32 cellular contexts compared by ENCODE assay signal in genomic region chr21:33962290-33962689, GRCh38.
"Had no signal": no experiment of that assay in that cellular context is flagged by ENCODE, and none has a peak within 500 bp of the region (broad histone marks: within the 10 kb centered on the region; RNA-seq: fewer than 3 reads in every experiment).

No MANE protein-coding gene starts in this region.

- H3K27ac Mint-ChIP-seq: activated B cell treated with CpG ODN at 0.5 μM for 24 hours; activated CD8-positive, alpha-beta T cell treated with anti-CD3 and anti-CD28 coated beads, Interleukin-2, amount 10 ng/mL, durations not matched to agents 7 days and 5 days; activated naive CD8-positive, alpha-beta T cell; activated T-helper 17 cell treated with anti-CD3 and anti-CD28 coated beads, Interleukin-2, amount 50 U/mL, for 72 hours; T-helper 17 cell; T-helper 2 cell treated with Interferon-gamma antibody and Interleukin-4, amounts not matched to agents 5 μg/mL and 100 μg/mL, for 36 hours had no signal

- ATAC-seq: activated CD4-positive, CD25-positive, alpha-beta regulatory T cell treated with anti-CD3 and anti-CD28 coated beads, Interleukin-2, amount 50 U/mL, for 24 hours; activated CD8-positive, alpha-beta T cell treated with anti-CD3 and anti-CD28 coated beads, Interleukin-2, amount 10 ng/mL, durations not matched to agents 7 days and 5 days; activated T-cell treated with anti-CD3 and anti-CD28 coated beads, Interleukin-2, amount 50 U/mL, for 4 hours; activated T-helper 17 cell treated with anti-CD3 and anti-CD28 coated beads, Interleukin-2, amount 50 U/mL, for 72 hours; foreskin keratinocyte; gastrocnemius medialis; heart left ventricle; T-helper 17 cell had no signal

- H3K27me3 Mint-ChIP-seq: activated B cell treated with CpG ODN at 0.5 μM for 24 hours; activated naive CD8-positive, alpha-beta T cell; activated T-helper 17 cell treated with anti-CD3 and anti-CD28 coated beads, Interleukin-2, amount 50 U/mL, for 72 hours; central memory CD8-positive, alpha-beta T cell; T-helper 17 cell had no signal

- H3K4me1 ChIP-seq: esophagus muscularis mucosa, foreskin keratinocyte, gastrocnemius medialis had no signal

- H3K4me3 ChIP-seq: coronary artery, dorsolateral prefrontal cortex, esophagus muscularis mucosa, gastrocnemius medialis, heart left ventricle had no signal

- H3K36me3 ChIP-seq: brain microvascular endothelial cell, esophagus muscularis mucosa, gastrocnemius medialis, heart left ventricle, WERI-Rb-1 had no signal

- H3K9me3 Mint-ChIP-seq: central memory CD8-positive, alpha-beta T cell had no signal

- H3K27ac ChIP-seq: brain microvascular endothelial cell, coronary artery, dorsolateral prefrontal cortex, esophagus muscularis mucosa, foreskin keratinocyte, gastrocnemius medialis, heart left ventricle, WERI-Rb-1 had no signal

- H3K4me3 Mint-ChIP-seq: activated B cell treated with CpG ODN at 0.5 μM for 24 hours; activated CD8-positive, alpha-beta T cell treated with anti-CD3 and anti-CD28 coated beads, Interleukin-2, amount 10 ng/mL, durations not matched to agents 7 days and 5 days; activated naive CD8-positive, alpha-beta T cell; activated T-cell treated with anti-CD3 and anti-CD28 coated beads, Interleukin-2, amount 50 U/mL, for 4 hours; activated T-helper 17 cell treated with anti-CD3 and anti-CD28 coated beads, Interleukin-2, amount 50 U/mL, for 72 hours; central memory CD8-positive, alpha-beta T cell; dendritic cell treated with granulocyte-macrophage colony-stimulating factor and Interleukin-4, amounts not matched to agents 40 ng/mL and 50 ng/mL, for 4 days; T-helper 17 cell; T-helper 2 cell treated with Interferon-gamma antibody and Interleukin-4, amounts not matched to agents 5 μg/mL and 100 μg/mL, for 36 hours had no signal

- H3K27me3 ChIP-seq: brain microvascular endothelial cell, esophagus muscularis mucosa, foreskin keratinocyte, gastrocnemius medialis, heart left ventricle had no signal

- DNase-seq: activated B cell treated with CpG ODN at 0.5 μM for 24 hours; activated CD4-positive, alpha-beta T cell treated with anti-CD3 and anti-CD28 coated beads for 4 hours; activated CD4-positive, alpha-beta T cell treated with anti-CD3 and anti-CD28 coated beads, Interleukin-2, amount 50 U/mL, for 1 hour; activated CD4-positive, alpha-beta T cell treated with anti-CD3 and anti-CD28 coated beads, Interleukin-2, amount 50 U/mL, for 48 hours; activated CD8-positive, alpha-beta T cell treated with anti-CD3 and anti-CD28 coated beads, Interleukin-2, amount 10 ng/mL, durations not matched to agents 7 days and 5 days; activated effector memory CD4-positive, alpha-beta T cell treated with Interleukin-2 at 50 U/mL for 16 hours; activated gamma-delta T cell treated with Interleukin-2 at 50 U/mL for 16 hours; activated naive CD4-positive, alpha-beta T cell treated with anti-CD3 and anti-CD28 coated beads, Interleukin-2, amount 50 U/mL, for 16 hours; activated naive CD4-positive, alpha-beta T cell treated with Interleukin-2 at 50 U/mL for 16 hours; activated T-cell treated with anti-CD3 and anti-CD28 coated beads, Interleukin-2, amount 50 U/mL, for 4 hours; amniotic stem cell; anterior cingulate cortex; brain microvascular endothelial cell; dorsolateral prefrontal cortex; effector memory CD4-positive, alpha-beta T cell; erythroblast; foreskin keratinocyte; gastrocnemius medialis; glutamatergic neuron; heart left ventricle; T-helper 1 cell; T-helper 17 cell; T1000; WERI-Rb-1 had no signal

- H3K4me1 Mint-ChIP-seq: activated B cell treated with CpG ODN at 0.5 μM for 24 hours had no signal
